8 cellular contexts compared by ENCODE assay signal in the genomic region with DNA sequence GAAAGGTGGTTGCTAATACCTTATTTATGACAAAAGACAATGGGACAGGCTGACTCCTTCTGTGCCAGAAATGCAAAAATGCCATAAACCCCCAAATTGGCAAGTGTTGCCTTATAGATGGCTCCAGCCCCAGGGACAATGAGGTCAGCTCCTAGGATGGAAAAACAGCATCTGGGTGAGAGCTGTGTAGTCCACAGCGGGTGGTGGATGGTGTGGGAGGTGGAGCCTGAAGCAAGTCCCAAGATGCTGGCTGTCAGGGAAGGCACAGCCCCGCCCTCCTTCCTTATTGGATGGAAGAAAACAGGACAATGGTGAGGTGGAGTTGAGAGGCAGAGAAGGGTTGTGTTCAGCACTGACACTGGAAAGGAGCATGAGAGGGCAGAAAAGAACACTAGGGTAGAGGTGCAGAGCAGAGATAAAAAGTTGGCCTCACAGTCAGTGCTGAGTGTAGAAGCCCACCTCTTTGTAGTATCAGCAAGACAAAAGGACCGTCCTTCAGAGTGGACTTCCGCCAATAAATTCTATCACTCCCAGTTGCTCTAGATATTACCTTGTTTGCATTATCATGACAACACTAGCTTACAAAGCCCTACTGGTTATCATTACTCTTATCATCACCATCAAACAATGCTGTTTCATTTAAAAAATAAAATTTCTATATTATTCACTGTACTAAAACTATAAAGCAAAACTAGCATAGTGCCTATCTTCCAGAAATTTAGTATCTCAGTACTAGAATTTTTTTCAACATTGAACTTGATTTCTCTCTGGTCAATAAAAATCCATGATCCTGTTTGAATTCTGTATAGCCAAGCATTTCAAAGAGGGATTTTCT. TPM values are rescaled to one million over a fixed set of nuclear protein-coding genes. Genes with fewer than 3 reads are reported as not detected.
DNase-seq lines count a peak whose midpoint lies in the region; ATAC-seq, FAIRE-seq and TF ChIP-seq lines count a peak whose summit lies in the region.

No MANE protein-coding gene starts in this region.

- DNase-seq in AML-193 (lab: John Stamatoyannopoulos, UW) (peak; percentile 56 to 65), H54 (ENCODE audit: insufficient read length, low spot score) (peak; percentile 67), NCI-H82 treated with DMSO at 0.1 percent for 48 hours (lab: John Stamatoyannopoulos, UW; ENCODE audit: unreplicated experiment) (peak; percentile 88), astrocyte (ENCODE audit: low read depth) (peak; percentile 10), iPS DF 6.9 (ENCODE audit: low read depth, low spot score) (peak; percentile 82), amniotic stem cell (lab: John Stamatoyannopoulos, UW) (no peak)

- H3K27me3 Mint-ChIP-seq in astrocyte (ENCODE audit: low read depth, unreplicated experiment): no peaks in the 10 kb centered on the region

- H2AFZ ChIP-seq in astrocyte (ENCODE audit: low read depth, low read length): peak overlapping the region; percentile 61

- H3K9me3 ChIP-seq in astrocyte (ENCODE audit: insufficient read depth, low read depth, low read length) (no peaks in the 10 kb centered on the region), iPS DF 6.9 (ENCODE audit: control insufficient read depth, insufficient read depth, low read length) (no peaks in the 10 kb centered on the region), stomach smooth muscle (ENCODE audit: control insufficient read depth in 2 of 2, low read length in 2 of 2) (no peaks in the 10 kb centered on the region)

- peaks cover 13% of the 10 kb centered on the region for H3K4me1 Mint-ChIP-seq in astrocyte (ENCODE audit: low read depth, unreplicated experiment)

- H3K4me1 ChIP-seq in astrocyte (ENCODE audit: insufficient read depth, low read length): peaks cover 6% of the 10 kb centered on the region
- H3K4me1 ChIP-seq in iPS DF 6.9 (ENCODE audit: control insufficient read depth, insufficient read depth, low read length): peaks cover 2% of the 10 kb centered on the region; the same call in 1 of the 2 replicates
- peaks cover 7% of the 10 kb centered on the region for H3K4me1 ChIP-seq in stomach smooth muscle (ENCODE audit: control insufficient read depth, insufficient read depth, low read length)

- no peaks in the 10 kb centered on the region for H3K9me3 Mint-ChIP-seq in astrocyte (ENCODE audit: unreplicated experiment)

- H3K27ac Mint-ChIP-seq in astrocyte (ENCODE audit: unreplicated experiment): peak overlapping the region; percentile 48

- peaks cover 13% of the 10 kb centered on the region for H3K79me2 ChIP-seq in astrocyte (ENCODE audit: insufficient read depth, low read length)

- no peak for ATAC-seq in HG02798 (IDR thresholded peaks at IDR 0.05; ENCODE audit: poor library complexity, unreplicated experiment)

- no peak for TF ChIP-seq CTCF in astrocyte (IDR thresholded peaks at IDR 0.05; ENCODE audit: insufficient read depth, low read depth, low read length)

- no peaks in the 10 kb centered on the region for H4K20me1 ChIP-seq in astrocyte (ENCODE audit: insufficient read depth, low read length)

- H3K4me3 Mint-ChIP-seq in astrocyte (ENCODE audit: unreplicated experiment): no peak overlapping the region

- no peak for TF ChIP-seq POLR2A in H54 (IDR thresholded peaks at IDR 0.05; ENCODE audit: low read depth, low read length)

- no peak overlapping the region for H3K9ac ChIP-seq in astrocyte (ENCODE audit: low read length)
- peak overlapping the region in 1 of 2 donors; percentile 42 for H3K9ac ChIP-seq in stomach smooth muscle (ENCODE audit: low read length in 2 of 2)

- H3K36me3 ChIP-seq in astrocyte (ENCODE audit: insufficient read depth, low read length) (no peaks in the 10 kb centered on the region), iPS DF 6.9 (ENCODE audit: control insufficient read depth, insufficient read depth, low read length) (no peaks in the 10 kb centered on the region), stomach smooth muscle (ENCODE audit: control insufficient read depth in 2 of 2, insufficient read depth in 2 of 2, low read length in 2 of 2) (no peaks in the 10 kb centered on the region)

- peaks cover 3% of the 10 kb centered on the region for H3K36me3 Mint-ChIP-seq in astrocyte (ENCODE audit: low read depth, unreplicated experiment)

- H3K27me3 ChIP-seq in astrocyte (ENCODE audit: insufficient read depth, low read length) (no peaks in the 10 kb centered on the region), iPS DF 6.9 (ENCODE audit: control insufficient read depth, insufficient read depth, low read length) (no peaks in the 10 kb centered on the region), stomach smooth muscle (ENCODE audit: control insufficient read depth in 1 of 2, insufficient read depth in 2 of 2, low read length in 2 of 2) (no peaks in the 10 kb centered on the region)

- FAIRE-seq in H54 (lab: Jason Lieb, UNC) (no peak), astrocyte (lab: Jason Lieb, UNC) (no peak)

- WGBS in iPS DF 6.9 (ENCODE audit: insufficient coverage, insufficient read length): no CpG with 5 or more reads among the region's 4 CpGs

- H3K27ac ChIP-seq in astrocyte (ENCODE audit: low read depth, low read length) (no peak overlapping the region), iPS DF 6.9 (ENCODE audit: low read length) (no peak overlapping the region), stomach smooth muscle (ENCODE audit: low read length) (peak overlapping the region; percentile 49)

- no peak overlapping the region for H3K4me3 ChIP-seq in astrocyte (ENCODE audit: insufficient read depth, low read depth, low read length)
- H3K4me3 ChIP-seq in iPS DF 6.9 (ENCODE audit: low read length): no peak overlapping the region
- H3K4me3 ChIP-seq in stomach smooth muscle (ENCODE audit: low read length in 2 of 2): peak overlapping the region in 1 of 2 donors; percentile 15

- no peak overlapping the region for H3K4me2 ChIP-seq in astrocyte (ENCODE audit: low read length)

RNA-seq across cellular contexts. Expression of a gene that starts 3.7 kb away (rescaled TPM):
- total RNA-seq in astrocyte: 25.3 and 26.1 TPM in 2 replicates

RNA-seq across cellular contexts. Expression of a gene that starts 59.6 kb away (rescaled TPM):
- 340 and 375 TPM in 2 replicates for total RNA-seq in astrocyte
